In the genomic region with DNA sequence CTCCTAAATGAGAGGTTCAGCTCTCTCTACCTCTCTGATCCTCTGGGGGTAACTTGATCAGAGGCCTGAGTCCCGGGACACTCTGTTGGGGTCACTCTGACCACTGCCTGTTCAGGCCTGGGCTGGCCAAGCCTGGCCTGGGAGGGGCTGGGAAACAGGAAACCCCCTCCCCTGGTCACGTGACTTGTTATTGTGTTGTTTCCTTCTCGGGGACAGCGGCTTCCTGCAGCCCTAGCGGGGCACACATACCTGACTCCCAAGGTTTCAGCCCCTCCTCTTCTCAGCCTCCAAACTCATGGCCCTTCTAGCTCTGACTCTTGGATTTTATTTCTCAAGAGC, we compare ENCODE assay signal across 1 cellular context.
TF ChIP-seq lines count a peak whose summit lies in the region.

A gene with protein sequence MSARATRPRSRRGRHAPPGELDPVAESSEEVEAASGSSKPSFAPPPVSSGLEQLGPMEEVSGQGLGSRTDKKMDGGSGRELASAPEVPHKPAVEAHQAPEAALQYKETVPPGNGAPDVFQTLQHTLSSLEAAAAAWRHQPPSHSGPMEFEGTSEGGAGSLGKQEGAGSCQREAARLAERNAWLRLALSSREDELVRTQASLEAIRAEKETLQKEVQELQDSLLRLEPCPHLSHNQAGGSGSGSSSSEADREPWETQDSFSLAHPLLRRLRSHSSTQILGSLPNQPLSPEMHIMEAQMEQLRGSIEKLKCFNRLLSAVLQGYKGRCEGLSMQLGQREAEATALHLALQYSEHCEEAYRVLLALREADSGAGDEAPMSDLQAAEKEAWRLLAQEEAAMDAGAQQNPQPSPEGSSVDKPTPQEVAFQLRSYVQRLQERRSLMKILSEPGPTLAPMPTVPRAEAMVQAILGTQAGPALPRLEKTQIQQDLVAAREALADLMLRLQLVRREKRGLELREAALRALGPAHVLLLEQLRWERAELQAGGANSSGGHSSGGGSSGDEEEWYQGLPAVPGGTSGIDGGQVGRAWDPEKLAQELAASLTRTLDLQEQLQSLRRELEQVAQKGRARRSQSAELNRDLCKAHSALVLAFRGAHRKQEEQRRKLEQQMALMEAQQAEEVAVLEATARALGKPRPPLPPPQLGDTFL (minus strand): TSS at position 105 of the 339 bp plus-strand sequence. CDS start 446 bp downstream, outside the sequence.

TF ChIP-seq in WTC11, 78 proteins besides CTCF, POLR2A, EP300 and RAD21 (continued from another document):
- TF ChIP-seq, protein P1, sequence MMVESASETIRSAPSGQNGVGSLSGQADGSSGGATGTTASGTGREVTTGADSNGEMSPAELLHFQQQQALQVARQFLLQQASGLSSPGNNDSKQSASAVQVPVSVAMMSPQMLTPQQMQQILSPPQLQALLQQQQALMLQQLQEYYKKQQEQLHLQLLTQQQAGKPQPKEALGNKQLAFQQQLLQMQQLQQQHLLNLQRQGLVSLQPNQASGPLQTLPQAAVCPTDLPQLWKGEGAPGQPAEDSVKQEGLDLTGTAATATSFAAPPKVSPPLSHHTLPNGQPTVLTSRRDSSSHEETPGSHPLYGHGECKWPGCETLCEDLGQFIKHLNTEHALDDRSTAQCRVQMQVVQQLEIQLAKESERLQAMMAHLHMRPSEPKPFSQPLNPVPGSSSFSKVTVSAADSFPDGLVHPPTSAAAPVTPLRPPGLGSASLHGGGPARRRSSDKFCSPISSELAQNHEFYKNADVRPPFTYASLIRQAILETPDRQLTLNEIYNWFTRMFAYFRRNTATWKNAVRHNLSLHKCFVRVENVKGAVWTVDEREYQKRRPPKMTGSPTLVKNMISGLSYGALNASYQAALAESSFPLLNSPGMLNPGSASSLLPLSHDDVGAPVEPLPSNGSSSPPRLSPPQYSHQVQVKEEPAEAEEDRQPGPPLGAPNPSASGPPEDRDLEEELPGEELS (CRISPR knock-in tag; IDR thresholded peaks at IDR 0.05) = peak; percentile 15; the same call in 1 of the 2 replicates
- TF ChIP-seq TP53 (CRISPR knock-in tag; IDR thresholded peaks at IDR 0.05) (no peak), FOXK1 (CRISPR knock-in tag; IDR thresholded peaks at IDR 0.05) (peak; percentile 87; the same call in 1 of the 2 replicates), TEAD1 (CRISPR knock-in tag; IDR thresholded peaks at IDR 0.05) (no peak), TCF7 (CRISPR knock-in tag; IDR thresholded peaks at IDR 0.05; ENCODE audit: low read depth) (no peak), SP1 (CRISPR knock-in tag; conservative IDR thresholded peaks at IDR 0.05) (0 out of 2 replicates have a peak, but pooled peaks have one; percentile 42)
- TF ChIP-seq, protein P2, sequence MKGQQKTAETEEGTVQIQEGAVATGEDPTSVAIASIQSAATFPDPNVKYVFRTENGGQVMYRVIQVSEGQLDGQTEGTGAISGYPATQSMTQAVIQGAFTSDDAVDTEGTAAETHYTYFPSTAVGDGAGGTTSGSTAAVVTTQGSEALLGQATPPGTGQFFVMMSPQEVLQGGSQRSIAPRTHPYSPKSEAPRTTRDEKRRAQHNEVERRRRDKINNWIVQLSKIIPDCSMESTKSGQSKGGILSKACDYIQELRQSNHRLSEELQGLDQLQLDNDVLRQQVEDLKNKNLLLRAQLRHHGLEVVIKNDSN (CRISPR knock-in tag; IDR thresholded peaks at IDR 0.05) = peak; percentile 88
- TF ChIP-seq, protein P3, sequence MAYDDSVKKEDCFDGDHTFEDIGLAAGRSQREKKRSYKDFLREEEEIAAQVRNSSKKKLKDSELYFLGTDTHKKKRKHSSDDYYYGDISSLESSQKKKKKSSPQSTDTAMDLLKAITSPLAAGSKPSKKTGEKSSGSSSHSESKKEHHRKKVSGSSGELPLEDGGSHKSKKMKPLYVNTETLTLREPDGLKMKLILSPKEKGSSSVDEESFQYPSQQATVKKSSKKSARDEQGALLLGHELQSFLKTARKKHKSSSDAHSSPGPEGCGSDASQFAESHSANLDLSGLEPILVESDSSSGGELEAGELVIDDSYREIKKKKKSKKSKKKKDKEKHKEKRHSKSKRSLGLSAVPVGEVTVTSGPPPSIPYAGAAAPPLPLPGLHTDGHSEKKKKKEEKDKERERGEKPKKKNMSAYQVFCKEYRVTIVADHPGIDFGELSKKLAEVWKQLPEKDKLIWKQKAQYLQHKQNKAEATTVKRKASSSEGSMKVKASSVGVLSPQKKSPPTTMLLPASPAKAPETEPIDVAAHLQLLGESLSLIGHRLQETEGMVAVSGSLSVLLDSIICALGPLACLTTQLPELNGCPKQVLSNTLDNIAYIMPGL (CRISPR knock-in tag; IDR thresholded peaks at IDR 0.05) = no peak
